Comparison of ENCODE assay signal across 1 cellular context in genomic region chr3:107209302-107210060, GRCh38.
TF ChIP-seq lines count a peak whose summit lies in the region.

No MANE protein-coding gene starts in this region.

TF ChIP-seq in SK-N-SH treated with all-trans-retinoic acid at 6 μM for 48 hours, 23 proteins besides CTCF, POLR2A, EP300 and RAD21 (continued from another document):
- TF ChIP-seq PATZ1 (CRISPR knock-in tag; IDR thresholded peaks at IDR 0.05; ENCODE audit: borderline replicate concordance) = no peak
- TF ChIP-seq BACH2 (CRISPR knock-in tag; IDR thresholded peaks at IDR 0.05; ENCODE audit: borderline replicate concordance) = no peak
